In the genomic region with DNA sequence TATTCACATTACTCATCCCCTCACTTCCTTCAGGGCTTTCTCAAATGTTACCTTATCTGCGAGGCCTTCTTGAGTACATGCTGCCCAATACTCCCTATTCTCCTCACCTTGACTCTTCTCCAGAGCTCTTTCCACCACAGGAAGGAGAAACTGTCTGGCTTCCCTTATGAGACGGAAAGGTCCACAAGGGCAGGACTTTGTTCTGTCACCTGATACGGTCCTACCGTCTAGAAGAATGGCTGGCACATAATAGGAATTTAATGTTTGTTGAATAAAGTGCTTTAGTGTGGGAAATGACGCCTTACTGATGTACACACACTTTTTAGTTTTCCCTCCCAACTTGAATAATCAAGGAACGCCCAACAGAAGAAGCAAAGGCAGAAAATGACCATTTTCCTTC, we compare ENCODE assay signal across 22 cellular contexts. TPM values are rescaled to one million over a fixed set of nuclear protein-coding genes. Genes with fewer than 3 reads are reported as not detected.
DNase-seq lines count a peak whose midpoint lies in the region; ATAC-seq and TF ChIP-seq lines count a peak whose summit lies in the region.
"Had no signal": no experiment of that assay in that cellular context is flagged by ENCODE, and none has a peak within 500 bp of the region (broad histone marks: within the 10 kb centered on the region; RNA-seq: fewer than 3 reads in every experiment).

No MANE protein-coding gene starts in this region.

- peaks cover 14% of the 10 kb centered on the region for H3K36me3 Mint-ChIP-seq in T-helper 1 cell treated with Interleukin-12 subunit alpha and Interleukin-12 subunit beta and Interleukin-4 antibody, amounts not matched to agents 30 μg/mL and 1 μg/mL, for 36 hours (ENCODE audit: low read depth)
- H3K36me3 Mint-ChIP-seq in naive thymus-derived CD4-positive, alpha-beta T cell, result peaks cover 0 to 19% (median 4%) of the 10 kb centered on the region in 5 donors

- RAD21 ChIA-PET in HCT116 (lab: Charles Lee; ENCODE audit: low non-redundant PET in 1 of 2, low total read pairs in 2 of 2, uncharacterized antibody in 2 of 2, unreplicated experiment in 2 of 2), result no interaction called here

- ATAC-seq in HCT116, result no peak
- ATAC-seq in naive thymus-derived CD4-positive, alpha-beta T cell, result no peak
- ATAC-seq: HepG2, Panc1 had no signal

- TF ChIP-seq POLR2A in HCT116 (IDR thresholded peaks at IDR 0.05; ENCODE audit: borderline replicate concordance, extremely low read depth, insufficient read depth, insufficient read length), result no peak

- H3K36me3 ChIP-seq in HCT116 (ENCODE audit: control insufficient read depth in 1 of 2, insufficient read depth in 2 of 2, low read length in 2 of 2) (peaks cover 0 to under 1% of the 10 kb centered on the region in 2 experiments; a peak in 1 of 4 replicates), brain microvascular endothelial cell (replicated peaks) (no peaks in the 10 kb centered on the region)
- H3K36me3 ChIP-seq in naive thymus-derived CD4-positive, alpha-beta T cell (ENCODE audit: control insufficient read depth in 2 of 3, insufficient read depth in 3 of 3, low read length in 3 of 3), result no peaks in the 10 kb centered on the region

- no peak overlapping the region for H3K4me3 ChIP-seq in HCT116 (replicated peaks in 1 of 2; ENCODE audit: low read depth in 1 of 2, low read length in 2 of 2)
- H3K4me3 ChIP-seq in brain microvascular endothelial cell (ENCODE audit: low read depth, low read length), result no peak overlapping the region
- no peak overlapping the region for H3K4me3 ChIP-seq in naive thymus-derived CD4-positive, alpha-beta T cell (ENCODE audit: low read length)
- H3K4me3 ChIP-seq: transverse colon had no signal

- CTCF ChIA-PET in HCT116 (lab: Charles Lee), result interaction anchor here (2.9 kb wide), 1 partner anchor 10 kb away, joined by 12 read pairs; no protein-coding TSS in a partner anchor
- CTCF ChIA-PET in naive thymus-derived CD4-positive, alpha-beta T cell (lab: Charles Lee), result interaction anchor here (0.7 to 14.4 kb wide), 3 partner anchors 10 to 114 kb away, joined by 3 to 262 read pairs (median 4); partner anchors contain the start of gene HBEGF

- no peaks in the 10 kb centered on the region for H3K27me3 Mint-ChIP-seq in T-helper 1 cell treated with Interleukin-12 subunit alpha and Interleukin-12 subunit beta and Interleukin-4 antibody, amounts not matched to agents 30 μg/mL and 1 μg/mL, for 36 hours (ENCODE audit: low read depth)
- H3K27me3 Mint-ChIP-seq in naive thymus-derived CD4-positive, alpha-beta T cell, result no peaks in the 10 kb centered on the region

- no peaks in the 10 kb centered on the region for H3K9me2 ChIP-seq in HCT116 (ENCODE audit: insufficient read depth)

- BruUV-seq in HCT116 (replicated peaks; lab: Mats Ljungman, UMichigan), result no TSS peak

- TF ChIP-seq CTCF in HCT116 (IDR thresholded peaks at IDR 0.05 in 2 of 3, conservative IDR thresholded peaks at IDR 0.05 in 1 of 3; ENCODE audit: borderline replicate concordance in 1 of 3, insufficient read depth in 1 of 3, low read depth in 2 of 3, low read length in 2 of 3) (no peak), brain microvascular endothelial cell (IDR thresholded peaks at IDR 0.05; ENCODE audit: low read depth, low read length, missing control alignments) (no peak)

- peak overlapping the region; percentile 26 for H3K4me3 Mint-ChIP-seq in T-helper 1 cell treated with Interleukin-12 subunit alpha and Interleukin-12 subunit beta and Interleukin-4 antibody, amounts not matched to agents 30 μg/mL and 1 μg/mL, for 36 hours
- peak overlapping the region in 1 of 10 donors; percentile 36 for H3K4me3 Mint-ChIP-seq in naive thymus-derived CD4-positive, alpha-beta T cell

- in situ Hi-C loops in brain microvascular endothelial cell (cut with HindIII; ENCODE audit: low pct_ligation_motif_present, low sequenced_read_pairs), result no loop called here

- peaks cover 60% of the 10 kb centered on the region for H3K4me1 Mint-ChIP-seq in T-helper 1 cell treated with Interleukin-12 subunit alpha and Interleukin-12 subunit beta and Interleukin-4 antibody, amounts not matched to agents 30 μg/mL and 1 μg/mL, for 36 hours (ENCODE audit: low read depth)
- H3K4me1 Mint-ChIP-seq in naive thymus-derived CD4-positive, alpha-beta T cell, result peaks cover 31 to 65% (median 46%) of the 10 kb centered on the region in 7 donors

- peak overlapping the region; percentile 50 for H3K27ac Mint-ChIP-seq in T-helper 1 cell treated with Interleukin-12 subunit alpha and Interleukin-12 subunit beta and Interleukin-4 antibody, amounts not matched to agents 30 μg/mL and 1 μg/mL, for 36 hours
- peak overlapping the region in 6 of 9 donors; percentile 19 to 53 (median 40) for H3K27ac Mint-ChIP-seq in naive thymus-derived CD4-positive, alpha-beta T cell

- no peak for TF ChIP-seq RAD21 in HCT116 (IDR thresholded peaks at IDR 0.05; ENCODE audit: low read depth)

- no peak overlapping the region for H3K9ac ChIP-seq in HCT116 (ENCODE audit: low read length)

- H3K9me3 Mint-ChIP-seq in T-helper 1 cell treated with Interleukin-12 subunit alpha and Interleukin-12 subunit beta and Interleukin-4 antibody, amounts not matched to agents 30 μg/mL and 1 μg/mL, for 36 hours, result no peaks in the 10 kb centered on the region
- no peaks in the 10 kb centered on the region for H3K9me3 Mint-ChIP-seq in naive thymus-derived CD4-positive, alpha-beta T cell

- peak overlapping the region; percentile 41; the same call in 1 of the 2 replicates for H3K27ac ChIP-seq in HCT116 (ENCODE audit: low read depth, low read length)
- H3K27ac ChIP-seq in brain microvascular endothelial cell, result peak overlapping the region; percentile 85
- H3K27ac ChIP-seq in naive thymus-derived CD4-positive, alpha-beta T cell (ENCODE audit: low read depth, low read length), result no peak overlapping the region
- H3K27ac ChIP-seq: C4-2B, transverse colon had no signal

- H3K4me1 ChIP-seq in HCT116 (ENCODE audit: control insufficient read depth in 1 of 2, insufficient read depth in 2 of 2, low read length in 2 of 2), result peaks cover 13 to 35% of the 10 kb centered on the region in 2 experiments
- H3K4me1 ChIP-seq in naive thymus-derived CD4-positive, alpha-beta T cell (ENCODE audit: control insufficient read depth in 2 of 2, insufficient read depth in 2 of 2, low read length in 2 of 2), result peaks cover 8 to 25% of the 10 kb centered on the region in 2 donors

- H3K27me3 ChIP-seq in HCT116 (ENCODE audit: insufficient read depth, low read length) (no peaks in the 10 kb centered on the region), brain microvascular endothelial cell (replicated peaks) (no peaks in the 10 kb centered on the region)
- no peaks in the 10 kb centered on the region for H3K27me3 ChIP-seq in naive thymus-derived CD4-positive, alpha-beta T cell (ENCODE audit: control insufficient read depth in 2 of 2, insufficient read depth in 2 of 2, low read length in 2 of 2)
- H3K27me3 ChIP-seq: transverse colon had no signal

- H3K4me2 ChIP-seq in HCT116 (ENCODE audit: low read length), result no peak overlapping the region

- POLR2A ChIA-PET in HCT116 (lab: Charles Lee), result interaction anchor here (3.7 kb wide), 1 partner anchor 96 kb away, joined by 16 read pairs; the partner anchor contains the start of gene HBEGF
- POLR2A ChIA-PET in naive thymus-derived CD4-positive, alpha-beta T cell (lab: Charles Lee), result no interaction called here

- no peaks in the 10 kb centered on the region for H4K20me1 ChIP-seq in HCT116 (ENCODE audit: insufficient read depth)

- DNase-seq in T-helper 1 cell, result no peak
- no peak for DNase-seq in HCT116 (ENCODE audit: low read depth, low spot score)
- no peak for DNase-seq in brain microvascular endothelial cell
- no peak for DNase-seq in naive thymus-derived CD4-positive, alpha-beta T cell
- DNase-seq in CD1c-positive myeloid dendritic cell (ENCODE audit: extremely low spot score), result no peak
- DNase-seq in GF-D8 (lab: John Stamatoyannopoulos, UW), result no peak
- DNase-seq in HPDE6-E6E7 (ENCODE audit: extremely low spot score), result no peak
- DNase-seq: 8988T; activated effector memory CD4-positive, alpha-beta T cell treated with anti-CD3 and anti-CD28 coated beads, Interleukin-2, amount 50 U/mL, for 16 hours; aorta; DND-41; foreskin fibroblast; kidney glomerular epithelial cell; mesendoderm; NCI-H1436; NCI-H774; stimulated activated CD4-positive, alpha-beta T cell treated with anti-CD3 and anti-CD28 coated beads, Interleukin-12 subunit alpha, Interleukin-12 subunit beta, amount 100 ng/mL, for 4 hours; transverse colon had no signal

- H3K79me2 ChIP-seq in HCT116 (ENCODE audit: insufficient read depth, low read length), result peaks cover 34% of the 10 kb centered on the region

- no peaks in the 10 kb centered on the region for H3K9me3 ChIP-seq in HCT116 (ENCODE audit: control insufficient read depth in 1 of 2, insufficient read depth in 1 of 2, low read depth in 1 of 2, low read length in 2 of 2)
- H3K9me3 ChIP-seq in naive thymus-derived CD4-positive, alpha-beta T cell (ENCODE audit: control insufficient read depth in 2 of 3, low read length in 3 of 3), result no peaks in the 10 kb centered on the region
- H3K9me3 ChIP-seq: transverse colon had no signal

- intact Hi-C loops in HCT116 (cut with micrococcal nuclease), result loop anchor here (10.0 kb wide), 1 partner anchor 394 kb away; the partner anchor contains the start of genes IK and NDUFA2
- intact Hi-C loops in naive thymus-derived CD4-positive, alpha-beta T cell (cut with micrococcal nuclease), result loop anchor here in 1 of 2 donors (2.0 kb wide), 1 partner anchor 52 kb away; the partner anchor contains the start of gene PFDN1

- no peak overlapping the region for H2AFZ ChIP-seq in HCT116 (ENCODE audit: low read depth, low read length, poor library complexity, severe bottlenecking)

TF ChIP-seq in HCT116, 20 proteins besides CTCF, POLR2A, EP300 and RAD21 (continues in another document):
- no peak for TF ChIP-seq YY1 (IDR thresholded peaks at IDR 0.05; ENCODE audit: extremely low read depth, insufficient replicate concordance, low read depth, low read length)
- TF ChIP-seq, protein P1, sequence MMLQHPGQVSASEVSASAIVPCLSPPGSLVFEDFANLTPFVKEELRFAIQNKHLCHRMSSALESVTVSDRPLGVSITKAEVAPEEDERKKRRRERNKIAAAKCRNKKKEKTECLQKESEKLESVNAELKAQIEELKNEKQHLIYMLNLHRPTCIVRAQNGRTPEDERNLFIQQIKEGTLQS (IDR thresholded peaks at IDR 0.05), result no peak
- no peak for TF ChIP-seq SP1 (IDR thresholded peaks at IDR 0.05; ENCODE audit: low read depth)
- no peak for TF ChIP-seq FOSL1 (IDR thresholded peaks at IDR 0.05; ENCODE audit: low read depth)

RNA-seq across cellular contexts. Expression of gene PFDN1, which starts 52.5 kb away (rescaled TPM):
- total RNA-seq in HCT116 (2021; ENCODE audit: unreplicated experiment), result 48.9 TPM
- polyA plus RNA-seq in HCT116 (2012), result 48.8 and 63.0 TPM in 2 replicates
- total RNA-seq in naive thymus-derived CD4-positive, alpha-beta T cell, result 10 to 100 TPM; 24.8 to 52.7 (median 28.2) TPM
- polyA plus RNA-seq in naive thymus-derived CD4-positive, alpha-beta T cell, result 100 to 1,000 TPM; 126 to 139 TPM
